24 cellular contexts compared by ENCODE assay signal in the genomic region with DNA sequence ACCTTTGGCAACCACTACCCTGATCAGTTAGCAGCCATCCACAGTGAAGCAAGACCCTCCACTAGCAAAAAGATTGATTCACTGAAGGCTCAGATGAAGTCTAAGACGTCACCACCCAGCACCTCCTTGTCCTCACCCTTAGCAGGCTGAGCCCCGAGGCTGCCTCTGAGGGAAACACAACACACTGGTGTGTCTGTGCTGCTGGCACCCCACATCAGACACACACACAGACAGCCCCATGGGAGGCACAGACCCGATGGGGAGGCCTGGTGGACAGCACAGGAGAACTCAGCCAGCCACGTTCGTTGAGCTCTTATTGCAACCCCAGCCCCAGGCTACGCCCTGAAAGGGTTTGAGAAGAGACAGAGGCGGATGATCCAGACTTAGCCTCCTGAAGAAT.
"Had no signal": no experiment of that assay in that cellular context is flagged by ENCODE, and none has a peak within 500 bp of the region (broad histone marks: within the 10 kb centered on the region; RNA-seq: fewer than 3 reads in every experiment).

No MANE protein-coding gene starts in this region.

- H3K9me3 Mint-ChIP-seq: activated T-helper 2 cell treated with anti-CD3 and anti-CD28 coated beads, Interferon-gamma antibody, Interleukin-2, Interleukin-4, amounts not matched to agents 10 μg/mL and 5 μg/mL and 100 μg/mL, durations not matched to agents 14 hours and 24 hours and 36 hours had no signal

- DNase-seq: activated CD4-positive, alpha-beta T cell treated with anti-CD3 and anti-CD28 coated beads for 36 hours; activated gamma-delta T cell treated with Interleukin-2 at 50 U/mL for 16 hours; activated naive CD4-positive, alpha-beta T cell treated with anti-CD3 and anti-CD28 coated beads, Interleukin-2, amount 50 U/mL, for 16 hours; activated T-cell treated with anti-CD3 and anti-CD28 coated beads for 4 hours; activated T-cell treated with anti-CD3 and anti-CD28 coated beads, Interleukin-2, amount 50 U/mL, for 48 hours; MG63; MV-4-11; NCI-H1092 treated with DMSO at 0.1 percent for 48 hours; NCI-H1417 treated with DMSO at 0.1 percent for 48 hours; NCI-H1694; NCI-H2029; NCI-H2107; NCI-H345; NCI-H510A treated with DMSO at 0.1 percent for 48 hours; NCI-H69; Peyer's patch; Right ventricle myocardium superior; SJCRH30; SK-N-SH; T-helper 1 cell had no signal

- H3K4me3 Mint-ChIP-seq: activated CD4-positive, alpha-beta T cell treated with anti-CD3 and anti-CD28 coated beads for 36 hours had no signal

- H3K27me3 ChIP-seq: MG63, Peyer's patch, SJCRH30 had no signal

- H3K4me1 ChIP-seq: Peyer's patch, SJCRH30 had no signal

- H3K27ac ChIP-seq: KMS-11, Peyer's patch, RWPE1, SJCRH30, VCaP had no signal

- H3K36me3 ChIP-seq: MG63, Peyer's patch, SJCRH30 had no signal

- H3K9me3 ChIP-seq: Peyer's patch, SJCRH30, SK-N-SH had no signal

- H3K4me3 ChIP-seq: MG63, Peyer's patch, SJCRH30 had no signal

- H3K27me3 Mint-ChIP-seq: activated CD4-positive, alpha-beta T cell treated with anti-CD3 and anti-CD28 coated beads for 36 hours had no signal

- ATAC-seq: activated CD4-positive, alpha-beta T cell treated with anti-CD3 and anti-CD28 coated beads for 36 hours had no signal

- H3K27ac Mint-ChIP-seq: activated CD4-positive, alpha-beta T cell treated with anti-CD3 and anti-CD28 coated beads for 36 hours; activated T-helper 2 cell treated with anti-CD3 and anti-CD28 coated beads, Interferon-gamma antibody, Interleukin-2, Interleukin-4, amounts not matched to agents 10 μg/mL and 5 μg/mL and 100 μg/mL, durations not matched to agents 14 hours and 24 hours and 36 hours had no signal
